In genomic region chr10:770975-771374, GRCh38 we compare ENCODE assay signal across 26 cellular contexts.
"Had no signal": no experiment of that assay in that cellular context is flagged by ENCODE, and none has a peak within 500 bp of the region (broad histone marks: within the 10 kb centered on the region; RNA-seq: fewer than 3 reads in every experiment).

No MANE protein-coding gene starts in this region.

- FAIRE-seq: bronchial epithelial cell, TTC549 had no signal

- H3K27me3 ChIP-seq: ascending aorta, body of pancreas had no signal

- DNase-seq: activated CD4-positive, alpha-beta T cell treated with anti-CD3 and anti-CD28 coated beads for 36 hours; activated CD8-positive, alpha-beta memory T cell treated with anti-CD3 and anti-CD28 coated beads, Interleukin-2, amount 50 U/mL, for 48 hours; activated CD8-positive, alpha-beta T cell treated with anti-CD3 and anti-CD28 coated beads, Interleukin-2, amount 10 ng/mL, durations not matched to agents 7 days and 5 days; activated naive CD4-positive, alpha-beta T cell treated with Interleukin-2 at 50 U/mL for 16 hours; activated naive CD8-positive, alpha-beta T cell treated with anti-CD3 and anti-CD28 coated beads, Interleukin-2, amount 50 U/mL, for 24 hours; activated T-cell treated with anti-CD3 and anti-CD28 coated beads, Interleukin-2, amount 50 U/mL, for 1 hour; amniotic stem cell; body of pancreas; central memory CD4-positive, alpha-beta T cell; KG1; NCI-H1048; NCI-H146; NCI-H187 treated with DMSO at 0.1 percent for 48 hours; NCI-H2171 treated with DMSO at 0.1 percent for 48 hours; NCI-H226; NCI-H526; NCI-H774; PC-3; T-cell; T-helper 2 cell; T1000 had no signal

- H3K4me3 ChIP-seq: ascending aorta, body of pancreas, SK-N-MC had no signal

- H3K36me3 ChIP-seq: ascending aorta had no signal

- H3K9me3 ChIP-seq: body of pancreas had no signal

- H3K27ac ChIP-seq: ascending aorta, body of pancreas, SK-N-MC, VCaP had no signal
